In genomic region chr7:854118-854775, GRCh38 we compare ENCODE assay signal across 28 cellular contexts.
"Had no signal": no experiment of that assay in that cellular context is flagged by ENCODE, and none has a peak within 500 bp of the region (broad histone marks: within the 10 kb centered on the region; RNA-seq: fewer than 3 reads in every experiment).

No MANE protein-coding gene starts in this region.

- H3K79me2 ChIP-seq: hepatocyte had no signal

- H3K27me3 Mint-ChIP-seq: naive B cell; stimulated activated naive B cell treated with anti-CD40 and anti-IgM and Interleukin-4, amounts not matched to agents 10 μg/mL and 1 μg/mL and 100 μg/mL, for 72 hours had no signal

- H3K9me3 ChIP-seq: heart right ventricle, left lung, pancreas, prostate gland, stomach, testis, thyroid gland, transverse colon, upper lobe of right lung, uterus had no signal

- H3K4me3 Mint-ChIP-seq: mesothelial cell of epicardium; naive B cell; natural killer cell; stimulated activated naive B cell treated with anti-CD40 and anti-IgM and Interleukin-4, amounts not matched to agents 10 μg/mL and 1 μg/mL and 100 μg/mL, for 72 hours had no signal

- H3K4me2 ChIP-seq: hepatocyte had no signal

- H3K9me3 Mint-ChIP-seq: mesothelial cell of epicardium; naive B cell; natural killer cell; stimulated activated naive B cell treated with anti-CD40 and anti-IgM and Interleukin-4, amounts not matched to agents 10 μg/mL and 1 μg/mL and 100 μg/mL, for 72 hours had no signal

- H2AFZ ChIP-seq: hepatocyte had no signal

- H3K36me3 ChIP-seq: uterus had no signal

- DNase-seq: heart right ventricle; islet precursor cell; left colon; mesendoderm; naive B cell; natural killer cell; retina; stimulated activated CD4-positive, alpha-beta T cell treated with anti-CD3 and anti-CD28 coated beads, Interleukin-12 subunit alpha, Interleukin-12 subunit beta, amount 100 ng/mL, for 4 hours; stimulated activated CD4-positive, alpha-beta T cell treated with anti-CD3 and anti-CD28 coated beads, Interleukin-15, amount 100 ng/mL, for 24 hours; stimulated activated CD4-positive, alpha-beta T cell treated with anti-CD3 and anti-CD28 coated beads, Interleukin-2, amount 100 ng/mL, for 24 hours; stimulated activated CD4-positive, alpha-beta T cell treated with anti-CD3 and anti-CD28 coated beads, Interleukin-4, amount 100 ng/mL, for 1 hour; stimulated activated naive B cell treated with anti-CD40 and anti-IgM and Interleukin-4, amounts not matched to agents 10 μg/mL and 1 μg/mL and 100 μg/mL, for 72 hours; stimulated activated naive CD8-positive, alpha-beta T cell treated with anti-CD3 and anti-CD28 coated beads, Interleukin-15, Interleukin-2, amounts not matched to agents 100 U/mL and 50 U/mL, for 24 hours; stomach; testis; thyroid gland; transverse colon; upper lobe of right lung; uterus had no signal

- H3K27ac Mint-ChIP-seq: mesothelial cell of epicardium; naive B cell; natural killer cell; stimulated activated naive B cell treated with anti-CD40 and anti-IgM and Interleukin-4, amounts not matched to agents 10 μg/mL and 1 μg/mL and 100 μg/mL, for 72 hours had no signal

- H3K4me3 ChIP-seq: heart right ventricle, hepatocyte, left lung, lung, pancreas, prostate gland, skin epidermis, stomach, testis, thyroid gland, transverse colon, upper lobe of right lung, uterus had no signal

- FAIRE-seq: pancreas had no signal

- H3K27me3 ChIP-seq: heart right ventricle, hepatocyte, left lung, pancreas, stomach, testis, thyroid gland, transverse colon, upper lobe of right lung, uterus had no signal

- H3K4me1 ChIP-seq: left lung, pancreas, prostate gland, testis, thyroid gland, transverse colon, upper lobe of right lung, uterus had no signal

- H3K4me1 Mint-ChIP-seq: naive B cell had no signal

- H3K36me3 Mint-ChIP-seq: natural killer cell had no signal

- ATAC-seq: left colon; left lung; natural killer cell; right cardiac atrium; sciatic nerve; stimulated activated naive B cell treated with anti-CD40 and anti-IgM and Interleukin-4, amounts not matched to agents 10 μg/mL and 1 μg/mL and 100 μg/mL, for 72 hours; stimulated activated naive CD8-positive, alpha-beta T cell treated with anti-CD3 and anti-CD28 coated beads, Interleukin-15, Interleukin-2, amounts not matched to agents 100 U/mL and 50 U/mL, for 24 hours had no signal

- H3K27ac ChIP-seq: heart right ventricle, hepatocyte, left lung, pancreas, prostate gland, skin epidermis, stomach, testis, thyroid gland, transverse colon, upper lobe of right lung, uterus had no signal
